ENCODE assay signal across 12 cellular contexts in the genomic region with DNA sequence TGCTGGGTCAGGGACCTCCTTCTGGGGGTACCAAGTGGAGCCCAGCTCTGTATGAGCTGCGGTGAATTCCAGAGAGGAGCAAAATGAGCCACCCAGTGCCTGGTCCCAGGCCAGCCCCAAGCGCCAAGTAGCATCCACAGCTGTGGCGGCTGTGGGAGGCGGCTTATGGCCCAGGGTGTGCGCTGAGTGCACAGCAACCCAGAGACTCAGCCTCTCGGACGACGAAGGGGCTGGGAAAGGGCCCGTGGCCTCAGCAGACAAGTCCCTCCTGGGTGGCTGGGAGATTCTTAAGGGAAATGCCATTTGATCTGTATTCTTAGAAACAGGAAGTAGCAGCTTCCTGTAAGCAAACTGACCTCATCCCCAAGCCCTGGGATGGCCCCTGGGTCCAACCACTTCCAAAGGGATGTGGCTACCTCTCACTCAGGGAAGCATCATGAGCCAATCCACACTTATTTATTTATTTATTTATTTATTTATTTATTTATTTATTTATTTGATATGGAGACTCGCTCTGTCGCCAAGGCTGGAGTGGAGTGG. TPM values are rescaled to one million over a fixed set of nuclear protein-coding genes. Genes with fewer than 3 reads are reported as not detected.
DNase-seq lines count a peak whose midpoint lies in the region; ATAC-seq, FAIRE-seq and TF ChIP-seq lines count a peak whose summit lies in the region.
"Had no signal": no experiment of that assay in that cellular context is flagged by ENCODE, and none has a peak within 500 bp of the region (broad histone marks: within the 10 kb centered on the region; RNA-seq: fewer than 3 reads in every experiment).

No MANE protein-coding gene starts in this region.

- no peak for FAIRE-seq in A549 (lab: Jason Lieb, UNC)

- no peak overlapping the region for H3K27ac ChIP-seq in A549
- H3K27ac ChIP-seq: esophagus muscularis mucosa had no signal

- H3K27me3 Mint-ChIP-seq in progenitor cell of endocrine pancreas = peaks cover 12% of the 10 kb centered on the region

- 90% methylated on average over 11 of the region's 11 CpGs for WGBS in A549 (ENCODE audit: missing lambda C conversion rate)

- no peak overlapping the region for H3K4me2 ChIP-seq in A549

- DNase-seq in A549 (ENCODE audit: low read depth in 1 of 2, low spot score in 1 of 2) = peak in 1 of 2 experiments; percentile 48
- DNase-seq in HS-5 (ENCODE audit: low read depth) = peak; percentile 19
- peak; percentile 37 for DNase-seq in astrocyte of the spinal cord (ENCODE audit: low read depth, low spot score)
- DNase-seq in islet precursor cell = peak; percentile 72
- DNase-seq in SW480 (ENCODE audit: low spot score) = no peak
- no peak for DNase-seq in progenitor cell of endocrine pancreas (ENCODE audit: low spot score, unreplicated experiment)
- no peak for DNase-seq in pons (ENCODE audit: low spot score)
- DNase-seq in midbrain (lab: John Stamatoyannopoulos, UW) = no peak
- DNase-seq: activated CD8-positive, alpha-beta memory T cell treated with anti-CD3 and anti-CD28 coated beads for 24 hours; amygdala; stimulated activated naive CD8-positive, alpha-beta T cell treated with anti-CD3 and anti-CD28 coated beads, Interleukin-15, amount 100 ng/mL, for 72 hours had no signal

- H3K4me1 ChIP-seq in A549 = 0 out of 3 replicates have a peak, but pooled peaks cover 4% of the 10 kb centered on the region

- no peak overlapping the region for H3K27ac Mint-ChIP-seq in progenitor cell of endocrine pancreas
- H3K27ac Mint-ChIP-seq: stimulated activated naive CD8-positive, alpha-beta T cell treated with anti-CD3 and anti-CD28 coated beads, Interleukin-15, amount 100 ng/mL, for 72 hours had no signal

- CTCF ChIA-PET in A549 (lab: Yijun Ruan, JAX) = interaction anchor here (0.8 kb wide), 1 partner anchor 79 kb away, joined by 3 read pairs; no protein-coding TSS in a partner anchor

- TF ChIP-seq CTCF in A549 (IDR thresholded peaks at IDR 0.05) (no peak), astrocyte of the spinal cord (IDR thresholded peaks at IDR 0.05; ENCODE audit: low read depth, low read length) (no peak), progenitor cell of endocrine pancreas (IDR thresholded peaks at IDR 0.05; ENCODE audit: unreplicated experiment) (no peak)

- no peak for TF ChIP-seq POLR2A in A549 (IDR thresholded peaks at IDR 0.05; ENCODE audit: low read length)

- TF ChIP-seq RAD21 in A549 (conservative IDR thresholded peaks at IDR 0.05 in 1 of 2, IDR thresholded peaks at IDR 0.05 in 1 of 2) = no peak

- H3K9me3 Mint-ChIP-seq in progenitor cell of endocrine pancreas (ENCODE audit: low read depth) = no peaks in the 10 kb centered on the region
- H3K9me3 Mint-ChIP-seq: stimulated activated naive CD8-positive, alpha-beta T cell treated with anti-CD3 and anti-CD28 coated beads, Interleukin-15, amount 100 ng/mL, for 72 hours had no signal

- no peak overlapping the region for H3K4me3 Mint-ChIP-seq in progenitor cell of endocrine pancreas (ENCODE audit: low read depth)
- H3K4me3 Mint-ChIP-seq: stimulated activated naive CD8-positive, alpha-beta T cell treated with anti-CD3 and anti-CD28 coated beads, Interleukin-15, amount 100 ng/mL, for 72 hours had no signal

- no peak for ATAC-seq in A549
- ATAC-seq: stimulated activated naive CD8-positive, alpha-beta T cell treated with anti-CD3 and anti-CD28 coated beads, Interleukin-15, amount 100 ng/mL, for 72 hours had no signal

- H3K4me3 ChIP-seq in A549 (no peak overlapping the region), astrocyte of the spinal cord (ENCODE audit: low read depth, low read length) (no peak overlapping the region)
- H3K4me3 ChIP-seq: esophagus muscularis mucosa had no signal

- no peaks in the 10 kb centered on the region for H3K9me3 ChIP-seq in A549

- in situ Hi-C loops in astrocyte of the spinal cord (cut with HindIII; ENCODE audit: low sequenced_read_pairs) = no loop called here

- no peaks in the 10 kb centered on the region for H3K4me1 Mint-ChIP-seq in progenitor cell of endocrine pancreas (ENCODE audit: low read depth)

- no peak for TF ChIP-seq EP300 in A549 (IDR thresholded peaks at IDR 0.05)

- H3K36me3 Mint-ChIP-seq in progenitor cell of endocrine pancreas (ENCODE audit: insufficient read depth) = no peaks in the 10 kb centered on the region

- POLR2A ChIA-PET in A549 (lab: Yijun Ruan, JAX) = no interaction called here

TF ChIP-seq in A549, 52 proteins besides CTCF, POLR2A, EP300 and RAD21:
- TF ChIP-seq SREBF2 (IDR thresholded peaks at IDR 0.05) = no peak
- TF ChIP-seq ZC3H11A (IDR thresholded peaks at IDR 0.05) = peak; percentile 98

RNA-seq across cellular contexts. Expression of a gene that starts 19.8 kb away (rescaled TPM):
- 5.5 and 6.3 TPM in 2 replicates for polyA plus RNA-seq in A549 (2011; rRNA removed)
- polyA plus RNA-seq in A549 (2012; cell fraction: cytosol; rRNA removed) = 4.0 and 5.4 TPM in 2 replicates
- 14.8 and 16.2 TPM in 2 replicates for polyA plus RNA-seq in A549 (2012; cell fraction: nucleus; rRNA removed)
- polyA plus RNA-seq in A549 (2017; fragmentation: RNase III; extraction: RNeasy Plus Mini Kit Qiagen cat#74134 plus additional on column Dnase treatment) = 2.5 to 4.1 TPM (median 3.1 TPM) in 3 replicates
- polyA minus RNA-seq in A549 (2011; rRNA and poly(A)+ RNA removed) = 5.7 and 7.4 TPM in 2 replicates
- total RNA-seq in progenitor cell of endocrine pancreas = 54.0 and 59.2 TPM in 2 replicates

Comparison
In these comparisons a context has a peak if more than half of its experiments do, and no peak if none do; other contexts are left out.
1. DNase-seq: peak in HS-5 (single experiment), astrocyte of the spinal cord (single experiment) and islet precursor cell (single experiment); none in SW480 (single experiment), progenitor cell of endocrine pancreas (single experiment), pons (single experiment) and midbrain (single experiment).